9 cellular contexts compared by ENCODE assay signal in the genomic region with DNA sequence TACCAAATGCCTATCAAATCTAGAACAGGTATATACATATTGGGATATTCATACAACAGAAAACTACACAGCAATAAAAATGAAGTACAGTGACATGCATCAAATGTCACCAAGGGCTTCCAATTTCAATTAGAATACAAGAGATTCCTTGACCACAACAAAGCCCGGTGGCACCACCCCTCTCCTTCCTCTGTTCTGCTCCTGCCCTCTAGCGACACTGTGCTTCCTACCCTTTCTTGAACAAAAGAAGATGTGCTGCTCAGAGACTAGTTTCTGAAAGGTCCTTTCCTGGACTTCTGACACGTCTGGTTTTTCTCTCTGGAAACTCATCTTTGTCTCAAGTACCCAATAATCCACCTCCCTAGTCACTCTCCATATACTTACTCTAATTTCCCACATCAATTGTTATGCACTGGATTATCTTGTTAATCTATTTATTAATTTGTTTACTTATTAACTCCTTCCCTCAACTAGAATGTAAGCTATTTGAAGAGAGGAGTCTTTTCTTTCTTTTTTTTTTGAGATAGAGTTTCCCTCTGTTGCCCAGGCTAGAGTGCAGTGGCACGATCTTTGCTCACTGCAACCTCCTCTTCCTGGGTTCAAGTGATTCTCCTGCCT.
A peak's percentile ranks its signal among the peaks of the same experiment; 100 is the strongest.
DNase-seq lines count a peak whose midpoint lies in the region; ATAC-seq, FAIRE-seq and TF ChIP-seq lines count a peak whose summit lies in the region.
"Had no signal": no experiment of that assay in that cellular context is flagged by ENCODE, and none has a peak within 500 bp of the region (broad histone marks: within the 10 kb centered on the region; RNA-seq: fewer than 3 reads in every experiment).

No MANE protein-coding gene starts in this region.

- DNase-seq in AG09309 (ENCODE audit: low read depth) (no peak), GM19239 (ENCODE audit: insufficient read length, low spot score) (no peak), NOMO-1 (lab: John Stamatoyannopoulos, UW; ENCODE audit: unreplicated experiment in 2 of 2) (peak; percentile 39 to 58), astrocyte of the spinal cord (ENCODE audit: low read depth, low spot score) (peak; percentile 23), kidney tubule cell (ENCODE audit: low spot score) (peak; percentile 72), superior temporal gyrus (ENCODE audit: extremely low spot score) (peak; percentile 79)

- peak; percentile 53 for TF ChIP-seq CTCF in AG09309 (IDR thresholded peaks at IDR 0.05; ENCODE audit: control insufficient read depth, insufficient read depth, low read depth, low read length, missing control alignments)
- peak; percentile 46 for TF ChIP-seq CTCF in astrocyte of the spinal cord (IDR thresholded peaks at IDR 0.05; ENCODE audit: low read depth, low read length)

- ATAC-seq in HG03565 (IDR thresholded peaks at IDR 0.05; ENCODE audit: unreplicated experiment) (no peak), HG02870 (IDR thresholded peaks at IDR 0.05; ENCODE audit: unreplicated experiment) (no peak)

- in situ Hi-C loops in astrocyte of the spinal cord (cut with HindIII; ENCODE audit: low sequenced_read_pairs), result no loop called here

- no peak overlapping the region for H3K4me3 ChIP-seq in AG09309 (ENCODE audit: control insufficient read depth, low read depth, low read length)
- H3K4me3 ChIP-seq in astrocyte of the spinal cord (ENCODE audit: low read depth, low read length), result no peak overlapping the region

- peak; percentile 58 for FAIRE-seq in GM19239 (lab: Jason Lieb, UNC)
- FAIRE-seq: endometrium had no signal

Comparison
In these comparisons a context has a peak if more than half of its experiments do, and no peak if none do; other contexts are left out.
1. DNase-seq: peak in NOMO-1 (2 of 2), astrocyte of the spinal cord (single experiment), kidney tubule cell (single experiment) and superior temporal gyrus (single experiment); none in AG09309 (single experiment) and GM19239 (single experiment).